Comparison of ENCODE assay signal across 13 cellular contexts in the genomic region with DNA sequence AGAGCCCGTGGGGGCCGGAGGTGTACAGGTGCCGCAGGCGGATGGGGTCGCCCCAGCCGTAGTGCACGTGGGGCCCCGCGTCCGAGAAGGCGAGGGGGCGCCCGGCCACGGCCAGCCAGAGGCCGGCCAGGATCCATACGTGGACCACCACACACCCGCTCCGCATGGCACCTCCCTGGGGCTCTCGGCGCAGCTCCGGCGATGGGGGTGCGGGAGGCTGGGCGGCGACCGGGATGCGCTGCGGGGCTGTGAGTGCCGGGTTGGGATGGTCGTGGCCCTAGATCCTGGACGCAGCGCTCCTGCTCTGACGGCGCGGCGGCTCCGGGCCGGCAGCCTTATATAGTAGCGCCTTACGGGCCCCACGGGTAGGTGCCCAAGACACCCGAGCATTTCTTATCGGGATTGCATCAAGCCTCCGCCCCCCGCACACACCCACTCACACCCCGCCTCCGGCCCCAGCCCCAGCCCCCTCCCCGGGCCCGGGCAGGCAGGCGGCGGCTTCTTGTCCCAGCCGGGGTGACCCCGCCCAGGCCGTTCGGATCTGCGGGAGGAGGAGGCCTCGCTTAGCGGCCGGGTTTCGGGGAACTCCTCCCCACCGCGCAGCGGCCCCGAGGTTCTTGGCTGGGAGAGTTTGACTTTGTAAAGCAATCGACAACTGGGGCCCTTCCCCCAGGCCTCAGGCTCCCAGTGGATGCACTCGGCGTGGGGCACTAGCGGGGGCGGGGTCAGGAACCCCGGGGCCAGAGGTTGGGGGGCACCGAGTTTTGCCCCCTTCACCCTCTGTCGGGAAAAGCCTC. TPM values are rescaled to one million over a fixed set of nuclear protein-coding genes. Genes with fewer than 3 reads are reported as not detected.
DNase-seq lines count a peak whose midpoint lies in the region; ATAC-seq, FAIRE-seq and TF ChIP-seq lines count a peak whose summit lies in the region.
"Had no signal": no experiment of that assay in that cellular context is flagged by ENCODE, and none has a peak within 500 bp of the region (broad histone marks: within the 10 kb centered on the region; RNA-seq: fewer than 3 reads in every experiment).

A gene with protein sequence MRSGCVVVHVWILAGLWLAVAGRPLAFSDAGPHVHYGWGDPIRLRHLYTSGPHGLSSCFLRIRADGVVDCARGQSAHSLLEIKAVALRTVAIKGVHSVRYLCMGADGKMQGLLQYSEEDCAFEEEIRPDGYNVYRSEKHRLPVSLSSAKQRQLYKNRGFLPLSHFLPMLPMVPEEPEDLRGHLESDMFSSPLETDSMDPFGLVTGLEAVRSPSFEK (minus strand): TSS at position 312 of the 797 bp plus-strand sequence. CDS start 146 bp downstream, at position 166.

- H3K4me3 ChIP-seq in A549 (peak within 1 kb of the TSS; percentile 52), lung (no peak within 1 kb of the TSS), body of pancreas (no peak within 1 kb of the TSS)

- POLR2A ChIA-PET in A549 (lab: Yijun Ruan, JAX) (no interaction called here), activated B cell treated with CpG ODN at 0.5 μM for 24 hours (lab: Charles Lee) (no interaction called here)

- H3K9me3 ChIP-seq in A549 (no peaks in the 10 kb centered on the region), lung (ENCODE audit: control insufficient read depth in 2 of 2, insufficient read depth in 1 of 2, low read length in 1 of 2) (no peaks in the 10 kb centered on the region), body of pancreas (no peaks in the 10 kb centered on the region)

- no peaks in the 10 kb centered on the region for H3K36me3 ChIP-seq in lung (ENCODE audit: control insufficient read depth in 2 of 2, insufficient read depth in 2 of 2, low read length in 2 of 2)
- no peaks in the 10 kb centered on the region for H3K36me3 ChIP-seq in body of pancreas (replicated peaks in 1 of 2; ENCODE audit: insufficient read depth in 1 of 2, low read depth in 2 of 2)

- FAIRE-seq in A549 (lab: Jason Lieb, UNC), result no peak
- FAIRE-seq: GM19239 had no signal

- H3K27ac Mint-ChIP-seq in activated B cell treated with CpG ODN at 0.5 μM for 24 hours, result no peak within 1 kb of the TSS
- H3K27ac Mint-ChIP-seq: natural killer cell had no signal

- no peaks in the 10 kb centered on the region for H3K9me3 Mint-ChIP-seq in activated B cell treated with CpG ODN at 0.5 μM for 24 hours
- H3K9me3 Mint-ChIP-seq: activated naive CD4-positive, alpha-beta T cell treated with anti-CD3 and anti-CD28 coated beads, Interleukin-2, amount 50 U/mL, for 72 hours; natural killer cell had no signal

- TF ChIP-seq RAD21 in A549 (conservative IDR thresholded peaks at IDR 0.05 in 1 of 2, IDR thresholded peaks at IDR 0.05 in 1 of 2), result no peak

- H3K27ac ChIP-seq in A549, result peak within 1 kb of the TSS; percentile 58 to 79; a peak in 5 of 6 replicates
- no peak within 1 kb of the TSS for H3K27ac ChIP-seq in lung (ENCODE audit: low read depth in 1 of 2, low read length in 1 of 2)
- H3K27ac ChIP-seq in body of pancreas, result no peak within 1 kb of the TSS

- H3K4me1 ChIP-seq in A549 (peaks cover 14% of the 10 kb centered on the region), lung (ENCODE audit: control insufficient read depth in 2 of 2, insufficient read depth in 2 of 2, low read length in 2 of 2) (peaks cover 4 to 9% of the 10 kb centered on the region in 2 donors), body of pancreas (peaks cover 18% of the 10 kb centered on the region)

- CTCF ChIA-PET in A549 (lab: Yijun Ruan, JAX) (interaction anchor here (0.6 to 8.3 kb wide), 38 partner anchors 8 to 495 kb away, joined by 3 to 120 read pairs (median 5); no protein-coding TSS in a partner anchor), activated B cell treated with CpG ODN at 0.5 μM for 24 hours (lab: Charles Lee) (no interaction called here)

- no peak for TF ChIP-seq POLR2A in A549 (IDR thresholded peaks at IDR 0.05; ENCODE audit: low read length)
- TF ChIP-seq POLR2A in body of pancreas (IDR thresholded peaks at IDR 0.05), result no peak

- no peaks in the 10 kb centered on the region for H3K36me3 Mint-ChIP-seq in activated B cell treated with CpG ODN at 0.5 μM for 24 hours (ENCODE audit: low read depth)
- H3K36me3 Mint-ChIP-seq: activated naive CD4-positive, alpha-beta T cell treated with anti-CD3 and anti-CD28 coated beads, Interleukin-2, amount 50 U/mL, for 72 hours; natural killer cell had no signal

- peak within 1 kb of the TSS; percentile 98 for H3K4me2 ChIP-seq in A549

- peak in 1 of 2 experiments; percentile 33 for DNase-seq in A549 (ENCODE audit: low read depth in 1 of 2, low spot score in 1 of 2)
- peak; percentile 9 for DNase-seq in GM03348 (ENCODE audit: low spot score)
- no peak for DNase-seq in activated B cell treated with CpG ODN at 0.5 μM for 24 hours
- DNase-seq in lung (ENCODE audit: low spot score), result no peak
- no peak for DNase-seq in NCI-H146 (lab: John Stamatoyannopoulos, UW)
- no peak for DNase-seq in dedifferentiated amniotic fluid mesenchymal stem cell (ENCODE audit: extremely low spot score)
- DNase-seq in body of pancreas, result no peak
- DNase-seq: natural killer cell, NCI-H1417 treated with DMSO at 0.1 percent for 48 hours had no signal

- peaks cover 45% of the 10 kb centered on the region for H3K27me3 Mint-ChIP-seq in activated B cell treated with CpG ODN at 0.5 μM for 24 hours

- no peak for TF ChIP-seq CTCF in A549 (IDR thresholded peaks at IDR 0.05)
- no peak for TF ChIP-seq CTCF in activated B cell treated with CpG ODN at 0.5 μM for 24 hours (IDR thresholded peaks at IDR 0.05)
- no peak for TF ChIP-seq CTCF in lung (IDR thresholded peaks at IDR 0.05; ENCODE audit: control extremely low read depth, extremely low read depth)
- TF ChIP-seq CTCF in body of pancreas (IDR thresholded peaks at IDR 0.05), result no peak

- peaks cover 20% of the 10 kb centered on the region for H3K4me1 Mint-ChIP-seq in activated B cell treated with CpG ODN at 0.5 μM for 24 hours
- H3K4me1 Mint-ChIP-seq: natural killer cell had no signal

- intact Hi-C loops in activated B cell treated with CpG ODN at 0.5 μM for 24 hours (cut with micrococcal nuclease), result no loop called here
- intact Hi-C loops in body of pancreas (cut with DNase I), result no loop called here

- TF ChIP-seq EP300 in A549 (IDR thresholded peaks at IDR 0.05), result no peak

- 11% methylated on average over 39 of the region's 72 CpGs for WGBS in A549 (ENCODE audit: missing lambda C conversion rate)
- WGBS in lung, 2 donors, result 2 to 3% methylated on average over 57 to 72 of the region's 72 CpGs
- 0% methylated on average over 2 to 63 of the region's 72 CpGs for WGBS in body of pancreas, 2 donors

- H3K4me3 Mint-ChIP-seq in activated B cell treated with CpG ODN at 0.5 μM for 24 hours, result peak within 1 kb of the TSS; percentile 19
- H3K4me3 Mint-ChIP-seq: natural killer cell had no signal

- H3K27me3 ChIP-seq in lung (ENCODE audit: control insufficient read depth, insufficient read depth) (peaks cover 27% of the 10 kb centered on the region), body of pancreas (peaks cover 5 to 11% of the 10 kb centered on the region in 2 donors)

- ATAC-seq in A549, result peak; percentile 37 to 64; a peak in 5 of 6 replicates
- no peak for ATAC-seq in activated B cell treated with CpG ODN at 0.5 μM for 24 hours (ENCODE audit: low read depth)
- ATAC-seq in lung (ENCODE audit: insufficient read depth, low FRiP score), result peak; percentile 16
- ATAC-seq in body of pancreas, result no peak
- ATAC-seq in HG03565 (IDR thresholded peaks at IDR 0.05; ENCODE audit: unreplicated experiment), result no peak
- ATAC-seq: natural killer cell had no signal

TF ChIP-seq in A549, 52 proteins besides CTCF, POLR2A, EP300 and RAD21 (continues in another document):
- TF ChIP-seq, protein P1, sequence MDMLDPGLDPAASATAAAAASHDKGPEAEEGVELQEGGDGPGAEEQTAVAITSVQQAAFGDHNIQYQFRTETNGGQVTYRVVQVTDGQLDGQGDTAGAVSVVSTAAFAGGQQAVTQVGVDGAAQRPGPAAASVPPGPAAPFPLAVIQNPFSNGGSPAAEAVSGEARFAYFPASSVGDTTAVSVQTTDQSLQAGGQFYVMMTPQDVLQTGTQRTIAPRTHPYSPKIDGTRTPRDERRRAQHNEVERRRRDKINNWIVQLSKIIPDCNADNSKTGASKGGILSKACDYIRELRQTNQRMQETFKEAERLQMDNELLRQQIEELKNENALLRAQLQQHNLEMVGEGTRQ (IDR thresholded peaks at IDR 0.05), result no peak
- TF ChIP-seq TFCP2L1 (CRISPR knock-in tag; IDR thresholded peaks at IDR 0.05), result no peak
- no peak for TF ChIP-seq EHMT2 (IDR thresholded peaks at IDR 0.05; ENCODE audit: low read depth)
- no peak for TF ChIP-seq MAZ (IDR thresholded peaks at IDR 0.05; ENCODE audit: borderline replicate concordance, low read depth, low read length)
- TF ChIP-seq, protein P2, sequence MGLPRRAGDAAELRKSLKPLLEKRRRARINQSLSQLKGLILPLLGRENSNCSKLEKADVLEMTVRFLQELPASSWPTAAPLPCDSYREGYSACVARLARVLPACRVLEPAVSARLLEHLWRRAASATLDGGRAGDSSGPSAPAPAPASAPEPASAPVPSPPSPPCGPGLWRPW (IDR thresholded peaks at IDR 0.05), result no peak
- no peak for TF ChIP-seq CBX2 (IDR thresholded peaks at IDR 0.05; ENCODE audit: borderline replicate concordance, low read depth)
- TF ChIP-seq TP53 (CRISPR knock-in tag; IDR thresholded peaks at IDR 0.05), result no peak
- TF ChIP-seq ZSCAN20 (CRISPR knock-in tag; IDR thresholded peaks at IDR 0.05), result no peak
- no peak for TF ChIP-seq HDAC2 (IDR thresholded peaks at IDR 0.05)
- no peak for TF ChIP-seq PHF8 (IDR thresholded peaks at IDR 0.05; ENCODE audit: borderline replicate concordance, low read depth)
- TF ChIP-seq RCOR1 (IDR thresholded peaks at IDR 0.05; ENCODE audit: low read depth, low read length), result no peak
- no peak for TF ChIP-seq HOXA7 (CRISPR knock-in tag; IDR thresholded peaks at IDR 0.05)
- TF ChIP-seq GATA3 (IDR thresholded peaks at IDR 0.05; ENCODE audit: borderline replicate concordance), result no peak
- TF ChIP-seq POLR2AphosphoS2 (conservative IDR thresholded peaks at IDR 0.05; ENCODE audit: low read length), result no peak

RNA-seq across cellular contexts. Expression of the gene that starts here (rescaled TPM):
- polyA plus RNA-seq in A549 (2011; rRNA removed) (0.28 and 0.31 TPM in 2 replicates), A549 (2017; fragmentation: RNase III; extraction: RNeasy Plus Mini Kit Qiagen cat#74134 plus additional on column Dnase treatment) (0.05 TPM in 1 of 3 replicates, not detected in the others), lung (not detected)
- 0.07 and 0.12 TPM in 2 replicates for polyA plus RNA-seq in A549 (2012; cell fraction: cytosol; rRNA removed)
- 0.07 and 0.11 TPM in 2 replicates for polyA plus RNA-seq in A549 (2012; cell fraction: nucleus; rRNA removed)
- polyA minus RNA-seq in A549 (2011; rRNA and poly(A)+ RNA removed), result 0.24 TPM in 1 of 2 replicates, not detected in the other
- total RNA-seq in activated B cell treated with CpG ODN at 0.5 μM for 24 hours (not detected in 2 replicates), lung (under 1 TPM in 1 of 2 donors, not detected in 1; 0.09 TPM), body of pancreas (not detected)
- total RNA-seq: natural killer cell had no signal
- polyA plus RNA-seq: esophagus had no signal

Comparison
In these comparisons a context has a peak if more than half of its experiments do, and no peak if none do; other contexts are left out.
1. Peak in ATAC-seq, H3K4me3 ChIP-seq, H3K27ac ChIP-seq and H3K4me2 ChIP-seq in A549; RNA of the gene not detected or under 1 TPM.
2. Peak in ATAC-seq in lung; RNA of the gene not detected or under 1 TPM.